8 cellular contexts compared by ENCODE assay signal in genomic region chr10:52883996-52884871, GRCh38.
A peak's percentile ranks its signal among the peaks of the same experiment; 100 is the strongest.
DNase-seq lines count a peak whose midpoint lies in the region; ATAC-seq, FAIRE-seq and TF ChIP-seq lines count a peak whose summit lies in the region.

No MANE protein-coding gene starts in this region.

- peak overlapping the region; percentile 96 for H4K8ac ChIP-seq in mesenchymal stem cell (ENCODE audit: low read length)

- H3K36me3 ChIP-seq in Peyer's patch: no peaks in the 10 kb centered on the region
- H3K36me3 ChIP-seq in mesenchymal stem cell (ENCODE audit: control insufficient read depth in 1 of 2, insufficient read depth in 2 of 2, low read depth in 1 of 2, low read length in 2 of 2): no peaks in the 10 kb centered on the region

- peak; percentile 96 for ATAC-seq in GM21390 (IDR thresholded peaks at IDR 0.05; ENCODE audit: unreplicated experiment)
- peak; percentile 92 for ATAC-seq in HG03558 (IDR thresholded peaks at IDR 0.05; ENCODE audit: extremely low read depth, unreplicated experiment)

- H3K4me2 ChIP-seq in mesenchymal stem cell (ENCODE audit: low read length, poor library complexity, severe bottlenecking): peak overlapping the region; percentile 33

- peak overlapping the region in 1 of 2 experiments; percentile 26 for H3K14ac ChIP-seq in mesenchymal stem cell (ENCODE audit: low read length in 2 of 2)

- H3K9me3 ChIP-seq in Peyer's patch (no peaks in the 10 kb centered on the region), mesenchymal stem cell (ENCODE audit: control insufficient read depth, low read length) (no peaks in the 10 kb centered on the region)

- no peak overlapping the region for H2AFZ ChIP-seq in mesenchymal stem cell (ENCODE audit: low read depth, low read length)

- H3K4me1 ChIP-seq in Peyer's patch (no peaks in the 10 kb centered on the region), mesenchymal stem cell (ENCODE audit: control insufficient read depth, insufficient read depth, low read depth, low read length) (peaks cover 7% of the 10 kb centered on the region)

- peak in 4 of 6 experiments; percentile 30 to 77 (median 70) for TF ChIP-seq CTCF in Peyer's patch (IDR thresholded peaks at IDR 0.05)

- H3K27me3 ChIP-seq in Peyer's patch (no peaks in the 10 kb centered on the region), mesenchymal stem cell (ENCODE audit: control insufficient read depth in 1 of 2, insufficient read depth in 1 of 2, low read length in 2 of 2) (peaks cover 0 to 34% of the 10 kb centered on the region in 2 experiments)

- peak overlapping the region; percentile 85 for H2BK5ac ChIP-seq in mesenchymal stem cell (ENCODE audit: low read depth, low read length, poor library complexity, severe bottlenecking)

- peak overlapping the region in 1 of 2 experiments; percentile 5 for H3K18ac ChIP-seq in mesenchymal stem cell (ENCODE audit: low read depth in 1 of 2, low read length in 2 of 2)

- H2AK5ac ChIP-seq in mesenchymal stem cell (ENCODE audit: low read length, severe bottlenecking): no peak overlapping the region

- H4K91ac ChIP-seq in mesenchymal stem cell (ENCODE audit: low read length): no peak overlapping the region

- H3K4me3 ChIP-seq in Peyer's patch (no peak overlapping the region), mesenchymal stem cell (ENCODE audit: insufficient read depth in 1 of 2, low read depth in 1 of 2, low read length in 2 of 2) (peak overlapping the region in 1 of 2 experiments; percentile 39)

- no peak overlapping the region for H2BK120ac ChIP-seq in mesenchymal stem cell (ENCODE audit: low read depth, low read length)

- WGBS in mesenchymal stem cell: 38% methylated on average over 32 of the region's 33 CpGs

- peak; percentile 63 for FAIRE-seq in endometrium (lab: Jason Lieb, UNC)

- no peak overlapping the region for H3K23ac ChIP-seq in mesenchymal stem cell (ENCODE audit: low read length in 2 of 2)

- DNase-seq in NCI-H2196 (lab: John Stamatoyannopoulos, UW; ENCODE audit: unreplicated experiment) (peak; percentile 5), NCI-H2196 treated with DMSO at 0.1 percent for 48 hours (lab: John Stamatoyannopoulos, UW; ENCODE audit: unreplicated experiment) (no peak), Peyer's patch (peak in 1 of 3 donors; percentile 49), mesenchymal stem cell (peak; percentile 73), NK-92 (lab: John Stamatoyannopoulos, UW; ENCODE audit: unreplicated experiment) (no peak)

- H3K9ac ChIP-seq in mesenchymal stem cell (ENCODE audit: low read length): no peak overlapping the region

- no peak overlapping the region for H2BK12ac ChIP-seq in mesenchymal stem cell (ENCODE audit: low read length in 2 of 2)

- no peak overlapping the region for H3K27ac ChIP-seq in Peyer's patch
- peak overlapping the region; percentile 58 for H3K27ac ChIP-seq in mesenchymal stem cell (ENCODE audit: low read length, poor library complexity, severe bottlenecking)

- H3K4ac ChIP-seq in mesenchymal stem cell (ENCODE audit: low read depth in 1 of 2, low read length in 2 of 2): no peak overlapping the region

- peak overlapping the region; percentile 2 for H2BK15ac ChIP-seq in mesenchymal stem cell (ENCODE audit: low read depth, poor library complexity, severe bottlenecking)

- no peaks in the 10 kb centered on the region for H3K79me1 ChIP-seq in mesenchymal stem cell (replicated peaks; ENCODE audit: low read length, poor library complexity, severe bottlenecking)

- TF ChIP-seq POLR2A in Peyer's patch (IDR thresholded peaks at IDR 0.05): no peak

Comparison
In these comparisons a context has a peak if more than half of its experiments do, and no peak if none do; other contexts are left out.
1. DNase-seq: peak in NCI-H2196 (single experiment) and mesenchymal stem cell (single experiment); none in NCI-H2196 treated with DMSO at 0.1 percent for 48 hours (single experiment) and NK-92 (single experiment).